Comparison of ENCODE assay signal across 8 cellular contexts in the genomic region with DNA sequence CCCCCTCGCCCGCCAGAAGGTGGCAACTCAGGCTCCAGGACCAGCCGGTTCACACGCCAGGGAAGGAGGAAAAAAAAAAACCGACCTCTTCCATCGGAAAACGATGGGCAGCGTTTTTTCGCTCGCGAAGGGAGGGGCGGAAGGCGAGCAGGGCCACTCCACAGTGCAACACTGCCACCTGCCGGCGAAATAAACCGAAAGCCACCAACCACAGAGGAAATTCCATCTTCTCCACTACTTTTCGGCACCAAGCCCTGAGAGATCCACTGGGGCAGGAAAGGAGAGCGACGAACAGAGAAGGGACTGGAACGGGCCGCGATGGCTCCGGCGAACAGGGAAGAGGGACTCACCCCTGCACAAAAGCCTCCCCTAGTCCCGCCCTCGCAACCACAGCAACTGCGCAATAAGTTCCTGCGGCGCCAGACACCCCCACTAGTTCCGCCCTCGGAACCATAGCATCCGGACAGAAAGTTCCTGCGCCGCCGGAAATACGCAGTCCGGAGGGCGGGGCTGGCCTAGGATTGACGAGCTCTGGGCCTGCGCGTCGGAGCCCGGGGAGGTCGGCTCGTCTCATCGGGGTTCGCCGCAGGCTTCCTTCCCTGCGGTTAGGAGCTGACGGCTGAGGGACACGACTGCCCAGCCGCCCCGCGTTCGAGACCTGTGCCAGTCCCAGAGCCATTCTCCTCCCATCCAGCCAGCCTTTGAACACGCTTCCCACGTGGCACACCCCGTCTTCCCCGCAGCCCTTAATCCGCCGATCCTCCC. TPM values are rescaled to one million over a fixed set of nuclear protein-coding genes. Genes with fewer than 3 reads are reported as not detected.
DNase-seq lines count a peak whose midpoint lies in the region; ATAC-seq, FAIRE-seq and TF ChIP-seq lines count a peak whose summit lies in the region.

No MANE protein-coding gene starts in this region.

- no peaks in the 10 kb centered on the region for H3K79me2 ChIP-seq in GM23338 (replicated peaks; ENCODE audit: insufficient read depth)

- ATAC-seq in GM23338, result peak; percentile 91
- ATAC-seq in naive thymus-derived CD8-positive, alpha-beta T cell, result peak; percentile 91 to 92

- POLR2A ChIA-PET in naive thymus-derived CD8-positive, alpha-beta T cell (lab: Charles Lee), result interaction anchor here (0.7 to 1.7 kb wide), 3 partner anchors 14 to 62 kb away, joined by 3 to 5 read pairs (median 3); no protein-coding TSS in a partner anchor

- H3K36me3 ChIP-seq in GM23338 (ENCODE audit: insufficient read depth), result no peaks in the 10 kb centered on the region

- no peaks in the 10 kb centered on the region for H3K27me3 ChIP-seq in GM23338 (ENCODE audit: insufficient read depth)

- H2AFZ ChIP-seq in GM23338, result no peak overlapping the region

- FAIRE-seq in RCC 7860 (lab: Jason Lieb, UNC), result peak; percentile 66

- peak overlapping the region; percentile 90 for H3K4me3 Mint-ChIP-seq in GM23338
- peak overlapping the region; percentile 85 for H3K4me3 Mint-ChIP-seq in activated T-helper 1 cell treated with anti-CD3 and anti-CD28 coated beads, Interleukin-12 subunit alpha, Interleukin-12 subunit beta, Interleukin-2, Interleukin-4 antibody, amounts not matched to agents 30 ng/mL and 10 ng/mL and 1 ng/mL, durations not matched to agents 14 hours and 24 hours and 36 hours
- H3K4me3 Mint-ChIP-seq in naive thymus-derived CD8-positive, alpha-beta T cell, result peak overlapping the region; percentile 90 to 98 (median 95)

- no peaks in the 10 kb centered on the region for H4K20me1 ChIP-seq in GM23338 (replicated peaks; ENCODE audit: insufficient read depth)

- no peaks in the 10 kb centered on the region for H3K4me1 Mint-ChIP-seq in GM23338
- no peaks in the 10 kb centered on the region for H3K4me1 Mint-ChIP-seq in activated T-helper 1 cell treated with anti-CD3 and anti-CD28 coated beads, Interleukin-12 subunit alpha, Interleukin-12 subunit beta, Interleukin-2, Interleukin-4 antibody, amounts not matched to agents 30 ng/mL and 10 ng/mL and 1 ng/mL, durations not matched to agents 14 hours and 24 hours and 36 hours (ENCODE audit: low read depth)
- H3K4me1 Mint-ChIP-seq in naive thymus-derived CD8-positive, alpha-beta T cell, result peaks cover 7 to 14% (median 8%) of the 10 kb centered on the region in 4 donors

- TF ChIP-seq CTCF in GM23338 (conservative IDR thresholded peaks at IDR 0.05; ENCODE audit: low read depth in 2 of 2), result peak; percentile 67 to 75

- H3F3A ChIP-seq in GM23338 (replicated peaks; ENCODE audit: low read depth), result no peaks in the 10 kb centered on the region

- no peaks in the 10 kb centered on the region for H3K4me1 ChIP-seq in GM23338 (ENCODE audit: insufficient read depth)

- H3K4me3 ChIP-seq in GM23338, result peak overlapping the region; percentile 79

- peaks cover 3% of the 10 kb centered on the region; the same call in 1 of the 3 replicates for H3K9me3 Mint-ChIP-seq in GM23338
- no peaks in the 10 kb centered on the region for H3K9me3 Mint-ChIP-seq in activated T-helper 1 cell treated with anti-CD3 and anti-CD28 coated beads, Interleukin-12 subunit alpha, Interleukin-12 subunit beta, Interleukin-2, Interleukin-4 antibody, amounts not matched to agents 30 ng/mL and 10 ng/mL and 1 ng/mL, durations not matched to agents 14 hours and 24 hours and 36 hours
- peaks cover 0 to 4% (median 0%) of the 10 kb centered on the region in 9 donors for H3K9me3 Mint-ChIP-seq in naive thymus-derived CD8-positive, alpha-beta T cell

- peaks cover 10% of the 10 kb centered on the region for H3K27me3 Mint-ChIP-seq in GM23338 (ENCODE audit: insufficient read depth, low read depth, poor library complexity)
- no peaks in the 10 kb centered on the region for H3K27me3 Mint-ChIP-seq in activated T-helper 1 cell treated with anti-CD3 and anti-CD28 coated beads, Interleukin-12 subunit alpha, Interleukin-12 subunit beta, Interleukin-2, Interleukin-4 antibody, amounts not matched to agents 30 ng/mL and 10 ng/mL and 1 ng/mL, durations not matched to agents 14 hours and 24 hours and 36 hours (ENCODE audit: insufficient read depth)
- peaks cover 0 to 6% (median 0%) of the 10 kb centered on the region in 5 donors for H3K27me3 Mint-ChIP-seq in naive thymus-derived CD8-positive, alpha-beta T cell

- H3K4me2 ChIP-seq in GM23338, result peak overlapping the region; percentile 79

- H3K27ac Mint-ChIP-seq in GM23338, result peak overlapping the region; percentile 99
- H3K27ac Mint-ChIP-seq in activated T-helper 1 cell treated with anti-CD3 and anti-CD28 coated beads, Interleukin-12 subunit alpha, Interleukin-12 subunit beta, Interleukin-2, Interleukin-4 antibody, amounts not matched to agents 30 ng/mL and 10 ng/mL and 1 ng/mL, durations not matched to agents 14 hours and 24 hours and 36 hours, result peak overlapping the region; percentile 98
- H3K27ac Mint-ChIP-seq in naive thymus-derived CD8-positive, alpha-beta T cell, result peak overlapping the region; percentile 95 to 100 (median 99)

- DNase-seq in ELF-1 (ENCODE audit: low read depth, low spot score) (peak; percentile 98), GM23338 (ENCODE audit: low spot score) (peak; percentile 91), Kasumi-1 (lab: John Stamatoyannopoulos, UW) (peak; percentile 84 to 90), RCC 7860 (ENCODE audit: low spot score) (peak; percentile 84), fibroblast of gingiva (ENCODE audit: low read depth) (peak; percentile 94)
- DNase-seq in activated T-helper 1 cell treated with anti-CD3 and anti-CD28 coated beads, Interleukin-12 subunit alpha, Interleukin-12 subunit beta, Interleukin-2, Interleukin-4 antibody, amounts not matched to agents 30 ng/mL and 10 ng/mL and 1 ng/mL, durations not matched to agents 14 hours and 24 hours and 36 hours (ENCODE audit: low spot score), result peak; percentile 85
- peak; percentile 77 to 99 (median 90) for DNase-seq in naive thymus-derived CD8-positive, alpha-beta T cell
- peak; percentile 84 to 100 (median 92) for DNase-seq in stimulated activated naive CD4-positive, alpha-beta T cell (lab: John Stamatoyannopoulos, UW)

- H3K27ac ChIP-seq in GM23338 (ENCODE audit: low read depth), result peak overlapping the region; percentile 99

- H3K36me3 Mint-ChIP-seq in GM23338 (ENCODE audit: low read depth), result no peaks in the 10 kb centered on the region
- no peaks in the 10 kb centered on the region for H3K36me3 Mint-ChIP-seq in activated T-helper 1 cell treated with anti-CD3 and anti-CD28 coated beads, Interleukin-12 subunit alpha, Interleukin-12 subunit beta, Interleukin-2, Interleukin-4 antibody, amounts not matched to agents 30 ng/mL and 10 ng/mL and 1 ng/mL, durations not matched to agents 14 hours and 24 hours and 36 hours (ENCODE audit: low read depth)
- H3K36me3 Mint-ChIP-seq in naive thymus-derived CD8-positive, alpha-beta T cell, result no peaks in the 10 kb centered on the region

- intact Hi-C loops in activated T-helper 1 cell treated with anti-CD3 and anti-CD28 coated beads, Interleukin-12 subunit alpha, Interleukin-12 subunit beta, Interleukin-2, Interleukin-4 antibody, amounts not matched to agents 30 ng/mL and 10 ng/mL and 1 ng/mL, durations not matched to agents 14 hours and 24 hours and 36 hours (cut with micrococcal nuclease), result no loop called here

- no peaks in the 10 kb centered on the region for H3K9me2 ChIP-seq in GM23338 (ENCODE audit: insufficient read depth)

TF ChIP-seq in GM23338, 12 proteins besides CTCF, POLR2A, EP300 and RAD21:
- TF ChIP-seq STAT1 (IDR thresholded peaks at IDR 0.05; ENCODE audit: unreplicated experiment) (no peak), ZNF114 (CRISPR knock-in tag; IDR thresholded peaks at IDR 0.05) (no peak), POLR2AphosphoS5 (IDR thresholded peaks at IDR 0.05; ENCODE audit: low read depth) (peak; percentile 73), EZH2phosphoT487 (IDR thresholded peaks at IDR 0.05; ENCODE audit: unreplicated experiment) (no peak), CREB1 (CRISPR knock-in tag; IDR thresholded peaks at IDR 0.05; ENCODE audit: low read depth) (peak; percentile 74)
- TF ChIP-seq, protein P1, sequence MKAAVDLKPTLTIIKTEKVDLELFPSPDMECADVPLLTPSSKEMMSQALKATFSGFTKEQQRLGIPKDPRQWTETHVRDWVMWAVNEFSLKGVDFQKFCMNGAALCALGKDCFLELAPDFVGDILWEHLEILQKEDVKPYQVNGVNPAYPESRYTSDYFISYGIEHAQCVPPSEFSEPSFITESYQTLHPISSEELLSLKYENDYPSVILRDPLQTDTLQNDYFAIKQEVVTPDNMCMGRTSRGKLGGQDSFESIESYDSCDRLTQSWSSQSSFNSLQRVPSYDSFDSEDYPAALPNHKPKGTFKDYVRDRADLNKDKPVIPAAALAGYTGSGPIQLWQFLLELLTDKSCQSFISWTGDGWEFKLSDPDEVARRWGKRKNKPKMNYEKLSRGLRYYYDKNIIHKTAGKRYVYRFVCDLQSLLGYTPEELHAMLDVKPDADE (IDR thresholded peaks at IDR 0.05), result peak; percentile 15; the same call in 1 of the 2 replicates

RNA-seq across cellular contexts. Expression of a gene that starts 23.4 kb away (rescaled TPM):
- 16.3 and 17.7 TPM in 2 replicates for total RNA-seq in GM23338 (2014; rRNA removed; shearing (Covaris generic))
- 4.5 and 5.2 TPM in 2 replicates for polyA plus RNA-seq in GM23338 (2016; fragmentation: Nextera tagmentation; extraction: Ambion mirVana)
- total RNA-seq in activated T-helper 1 cell treated with anti-CD3 and anti-CD28 coated beads, Interleukin-12 subunit alpha, Interleukin-12 subunit beta, Interleukin-2, Interleukin-4 antibody, amounts not matched to agents 30 ng/mL and 10 ng/mL and 1 ng/mL, durations not matched to agents 14 hours and 24 hours and 36 hours, result 23.9 and 24.1 TPM in 2 replicates
- total RNA-seq in naive thymus-derived CD8-positive, alpha-beta T cell, result 10 to 100 TPM; 14.9 to 20.7 TPM
- 1 to 10 TPM; 2.9 to 5.7 (median 4.7) TPM for polyA plus RNA-seq in naive thymus-derived CD8-positive, alpha-beta T cell

RNA-seq across cellular contexts. Expression of a gene that starts 37.8 kb away (rescaled TPM):
- total RNA-seq in GM23338 (2014; rRNA removed; shearing (Covaris generic)), result 2.8 and 19.1 TPM in 2 replicates
- polyA plus RNA-seq in GM23338 (2016; fragmentation: Nextera tagmentation; extraction: Ambion mirVana), result 11.1 and 12.0 TPM in 2 replicates
- total RNA-seq in activated T-helper 1 cell treated with anti-CD3 and anti-CD28 coated beads, Interleukin-12 subunit alpha, Interleukin-12 subunit beta, Interleukin-2, Interleukin-4 antibody, amounts not matched to agents 30 ng/mL and 10 ng/mL and 1 ng/mL, durations not matched to agents 14 hours and 24 hours and 36 hours, result 18.6 and 24.1 TPM in 2 replicates
- 10 to 100 TPM in 1 of 2 experiments, 1 to 10 TPM in 1; 3.9 to 11.5 TPM for total RNA-seq in naive thymus-derived CD8-positive, alpha-beta T cell
- 1 to 10 TPM; 4.9 to 5.4 (median 5.3) TPM for polyA plus RNA-seq in naive thymus-derived CD8-positive, alpha-beta T cell

Comparison
In these comparisons a context has a peak if more than half of its experiments do, and no peak if none do; other contexts are left out.
1. Peak in every context shown above with its lines: DNase-seq, ATAC-seq, H3K4me3 ChIP-seq and H3K27ac ChIP-seq.